Comparison of ENCODE assay signal across 9 cellular contexts in the genomic region with DNA sequence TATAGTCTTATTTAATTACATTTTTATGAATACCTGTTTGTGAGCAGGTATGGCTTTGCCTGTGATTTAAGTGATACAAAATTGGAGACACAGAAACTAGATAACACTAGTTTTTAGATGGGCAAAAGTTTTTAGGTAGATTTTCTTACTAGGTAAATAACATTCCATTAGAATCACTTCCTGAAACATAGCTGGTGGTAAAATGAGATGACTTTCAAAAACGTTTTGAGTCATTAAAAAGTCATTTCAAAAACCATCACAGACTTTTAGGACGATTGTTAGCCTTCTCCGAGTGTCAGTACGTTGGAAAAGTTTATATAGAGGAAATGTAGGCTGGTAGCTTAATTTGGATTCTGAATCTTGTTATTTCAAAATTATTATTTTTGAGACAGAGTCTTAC. TPM values are rescaled to one million over a fixed set of nuclear protein-coding genes. Genes with fewer than 3 reads are reported as not detected.
DNase-seq lines count a peak whose midpoint lies in the region; ATAC-seq, FAIRE-seq and TF ChIP-seq lines count a peak whose summit lies in the region.
"Had no signal": no experiment of that assay in that cellular context is flagged by ENCODE, and none has a peak within 500 bp of the region (broad histone marks: within the 10 kb centered on the region; RNA-seq: fewer than 3 reads in every experiment).

No MANE protein-coding gene starts in this region.

- no peak for TF ChIP-seq CTCF in AG10803 (conservative IDR thresholded peaks at IDR 0.05; ENCODE audit: low read length)
- no peak for TF ChIP-seq CTCF in MCF 10A (IDR thresholded peaks at IDR 0.05; ENCODE audit: unreplicated experiment)

- H3K27ac Mint-ChIP-seq in MCF 10A (ENCODE audit: low read depth, unreplicated experiment) = no peak overlapping the region
- peak overlapping the region in 3 of 10 donors; percentile 81 to 86 (median 83) for H3K27ac Mint-ChIP-seq in naive thymus-derived CD8-positive, alpha-beta T cell

- ATAC-seq in naive thymus-derived CD8-positive, alpha-beta T cell = no peak
- ATAC-seq in HG03354 (IDR thresholded peaks at IDR 0.05; ENCODE audit: poor library complexity, severe bottlenecking, unreplicated experiment) = no peak
- ATAC-seq in HG03571 (IDR thresholded peaks at IDR 0.05; ENCODE audit: unreplicated experiment) = no peak

- H3K4me3 ChIP-seq in AG10803 (ENCODE audit: low read length) = peak overlapping the region; percentile 60

- intact Hi-C loops in MCF 10A (cut with micrococcal nuclease) = loop anchor here (1.0 to 5.0 kb wide), 4 partner anchors 59 to 175 kb away; partner anchors contain the start of genes PGM2 and TBC1D1

- CTCF ChIA-PET in MCF 10A (lab: Yijun Ruan, JAX) = interaction anchor here (0.6 to 2.5 kb wide), 18 partner anchors 10 to 591 kb away, joined by 3 to 10 read pairs (median 3); no protein-coding TSS in a partner anchor

- peaks cover 9% of the 10 kb centered on the region for H3K4me1 Mint-ChIP-seq in MCF 10A (ENCODE audit: insufficient read depth, unreplicated experiment)
- peaks cover 14 to 65% (median 29%) of the 10 kb centered on the region in 4 donors for H3K4me1 Mint-ChIP-seq in naive thymus-derived CD8-positive, alpha-beta T cell

- DNase-seq in AG10803 (ENCODE audit: low read depth) = no peak
- peak; percentile 32 for DNase-seq in HT1080 (ENCODE audit: low read depth)
- no peak for DNase-seq in MCF 10A (ENCODE audit: unreplicated experiment)
- no peak for DNase-seq in naive thymus-derived CD8-positive, alpha-beta T cell
- DNase-seq in HTR-8/SVneo (ENCODE audit: insufficient read length, low spot score) = no peak
- no peak for DNase-seq in NK-92 (lab: John Stamatoyannopoulos, UW; ENCODE audit: unreplicated experiment)

- peak overlapping the region; percentile 77 for H3K4me3 Mint-ChIP-seq in MCF 10A (ENCODE audit: unreplicated experiment)
- peak overlapping the region; percentile 76 to 92 (median 88) for H3K4me3 Mint-ChIP-seq in naive thymus-derived CD8-positive, alpha-beta T cell

- H3K27me3 Mint-ChIP-seq in MCF 10A (ENCODE audit: insufficient read depth, unreplicated experiment) = no peaks in the 10 kb centered on the region
- no peaks in the 10 kb centered on the region for H3K27me3 Mint-ChIP-seq in naive thymus-derived CD8-positive, alpha-beta T cell

- POLR2A ChIA-PET in MCF 10A (lab: Yijun Ruan, JAX) = interaction anchor here (0.6 to 1.9 kb wide), 6 partner anchors 10 to 176 kb away, joined by 3 to 22 read pairs (median 3); partner anchors contain the start of gene PGM2
- POLR2A ChIA-PET in naive thymus-derived CD8-positive, alpha-beta T cell (lab: Charles Lee) = no interaction called here

- no peaks in the 10 kb centered on the region for H3K9me3 Mint-ChIP-seq in MCF 10A (ENCODE audit: unreplicated experiment)
- H3K9me3 Mint-ChIP-seq in naive thymus-derived CD8-positive, alpha-beta T cell = no peaks in the 10 kb centered on the region

- BruUV-seq in MCF 10A (replicated peaks; lab: Mats Ljungman, UMichigan) = no TSS peak

- no peaks in the 10 kb centered on the region for H3K36me3 Mint-ChIP-seq in MCF 10A (ENCODE audit: insufficient read depth, unreplicated experiment)
- H3K36me3 Mint-ChIP-seq in naive thymus-derived CD8-positive, alpha-beta T cell = no peaks in the 10 kb centered on the region

- no peak for FAIRE-seq in HTR-8/SVneo (lab: Jason Lieb, UNC)

RNA-seq across cellular contexts. Expression of gene PTTG2, which starts 18.3 kb away (rescaled TPM):
- total RNA-seq in HT1080 (2014; rRNA removed; shearing (Covaris generic)) = not detected in 2 replicates
- polyA plus RNA-seq in HT1080 (2015; cell fraction: cytosol; rRNA removed) = not detected in 2 replicates
- polyA plus RNA-seq in HT1080 (2015; cell fraction: nucleus; rRNA removed) = not detected in 2 replicates
- total RNA-seq in MCF 10A (2022) = not detected in 2 replicates
- 1 to 10 TPM; 1.6 to 1.7 TPM for total RNA-seq in naive thymus-derived CD8-positive, alpha-beta T cell
- polyA plus RNA-seq in naive thymus-derived CD8-positive, alpha-beta T cell = not detected
- total RNA-seq: HT-29 had no signal
